ENCODE assay signal across 8 cellular contexts in the genomic region with DNA sequence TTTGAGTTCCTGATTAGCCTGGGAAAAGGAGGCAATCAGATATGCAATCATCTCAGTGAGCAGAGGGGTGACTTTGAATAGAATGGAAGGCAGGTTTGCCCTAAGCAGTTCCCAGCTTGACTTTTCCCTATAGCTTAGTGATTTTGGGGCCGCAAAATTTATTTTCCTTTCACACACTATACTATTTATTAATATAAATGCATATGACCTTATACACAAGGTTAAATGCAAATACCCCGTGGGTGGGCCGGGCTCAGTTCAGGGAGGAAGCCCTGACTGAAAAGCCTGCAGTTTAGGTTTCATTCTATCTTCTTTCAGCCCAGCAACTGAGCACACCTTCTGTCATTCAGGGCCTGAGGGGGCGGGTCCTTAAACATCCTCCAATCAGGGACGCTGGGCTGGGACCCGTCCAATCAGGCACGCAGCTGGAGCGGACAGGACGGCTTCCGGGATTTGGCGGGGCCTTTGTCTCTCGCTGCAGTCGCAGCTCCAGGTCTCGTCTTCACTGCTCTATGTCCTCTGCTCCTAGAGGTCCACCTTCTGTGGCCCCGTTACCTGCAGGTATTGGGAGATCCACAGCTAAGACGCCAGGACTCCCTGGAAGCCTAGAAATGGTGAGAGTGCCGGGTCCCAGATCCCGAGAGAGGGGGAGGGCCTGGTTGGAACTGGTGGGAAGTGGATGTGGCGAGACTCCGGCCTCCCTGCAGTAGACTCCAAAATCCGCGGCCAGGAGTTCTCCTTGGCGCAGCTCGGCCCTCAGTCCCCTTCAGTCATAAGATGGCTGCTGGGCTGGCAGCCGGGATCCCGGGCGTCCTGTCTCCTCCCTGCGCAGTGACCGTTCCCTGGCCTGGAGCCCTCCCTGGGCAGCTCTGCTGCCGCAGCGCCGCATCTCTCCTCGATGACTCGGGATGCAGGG. TPM values are rescaled to one million over a fixed set of nuclear protein-coding genes. Genes with fewer than 3 reads are reported as not detected.
DNase-seq lines count a peak whose midpoint lies in the region; ATAC-seq and TF ChIP-seq lines count a peak whose summit lies in the region.

A gene (plus strand): TSS at position 468 of the 916 bp plus-strand sequence. CDS start 45 bp downstream, at position 513.

- peak; percentile 90 for DNase-seq in DMS79 treated with DMSO at 0.1 percent for 48 hours (lab: John Stamatoyannopoulos, UW)
- peak; percentile 78 for DNase-seq in Panc1 (ENCODE audit: low read depth, low spot score)
- DNase-seq in activated T-cell treated with anti-CD3 and anti-CD28 coated beads, Interleukin-2, amount 50 U/mL, for 72 hours, result peak; percentile 90 to 93
- DNase-seq in fibroblast of gingiva (ENCODE audit: low read depth), result peak; percentile 83
- peak; percentile 72 to 94 (median 90) for DNase-seq in naive thymus-derived CD4-positive, alpha-beta T cell

- peaks cover 32% of the 10 kb centered on the region; the same call in 1 of the 2 replicates for H3K79me2 ChIP-seq in KMS-11 (ENCODE audit: insufficient read depth, low read depth)

- CTCF ChIA-PET in Panc1 (lab: Charles Lee), result interaction anchor here (0.7 kb wide), 1 partner anchor 10 kb away, joined by 3 read pairs; no protein-coding TSS in a partner anchor
- CTCF ChIA-PET in naive thymus-derived CD4-positive, alpha-beta T cell (lab: Charles Lee), result interaction anchor here (1.0 kb wide), 1 partner anchor 32 kb away, joined by 4 read pairs; no protein-coding TSS in a partner anchor

- peaks cover 0 to 2% of the 10 kb centered on the region in 2 donors for H3K36me3 Mint-ChIP-seq in activated T-cell treated with anti-CD3 and anti-CD28 coated beads, Interleukin-2, amount 50 U/mL, for 72 hours (ENCODE audit: insufficient read depth in 2 of 2)
- H3K36me3 Mint-ChIP-seq in naive thymus-derived CD4-positive, alpha-beta T cell, result peaks cover 0 to 26% (median 4%) of the 10 kb centered on the region in 5 donors
- no peaks in the 10 kb centered on the region for H3K36me3 Mint-ChIP-seq in stimulated activated memory B cell treated with anti-CD40 and anti-IgM and Interleukin-4, amounts not matched to agents 10 μg/mL and 1 μg/mL and 100 μg/mL, for 72 hours

- H3K27ac Mint-ChIP-seq in activated T-cell treated with anti-CD3 and anti-CD28 coated beads, Interleukin-2, amount 50 U/mL, for 72 hours, result peak within 1 kb of the TSS; percentile 95
- peak within 1 kb of the TSS; percentile 92 to 97 (median 95) for H3K27ac Mint-ChIP-seq in naive thymus-derived CD4-positive, alpha-beta T cell
- H3K27ac Mint-ChIP-seq in stimulated activated memory B cell treated with anti-CD40 and anti-IgM and Interleukin-4, amounts not matched to agents 10 μg/mL and 1 μg/mL and 100 μg/mL, for 72 hours, result peak within 1 kb of the TSS; percentile 92

- H3K4me3 ChIP-seq in KMS-11 (IDR thresholded peaks at IDR 0.05; ENCODE audit: insufficient read depth, low read depth, low read length) (no peak within 1 kb of the TSS), Panc1 (ENCODE audit: low read depth in 2 of 2, low read length in 2 of 2) (peak within 1 kb of the TSS; percentile 83 to 91)
- H3K4me3 ChIP-seq in naive thymus-derived CD4-positive, alpha-beta T cell (ENCODE audit: low read length), result peak within 1 kb of the TSS; percentile 95

- POLR2A ChIA-PET in Panc1 (lab: Charles Lee), result interaction anchor here (0.7 kb wide), 1 partner anchor 36 kb away, joined by 3 read pairs; no protein-coding TSS in a partner anchor
- POLR2A ChIA-PET in naive thymus-derived CD4-positive, alpha-beta T cell (lab: Charles Lee), result interaction anchor here (0.6 to 3.2 kb wide), 12 partner anchors 11 to 977 kb away, joined by 3 to 30 read pairs (median 4); a partner anchor contains a TSS

- TF ChIP-seq CTCF in KMS-11 (conservative IDR thresholded peaks at IDR 0.05; ENCODE audit: low read depth, low read length), result no peak
- no peak for TF ChIP-seq CTCF in Panc1 (IDR thresholded peaks at IDR 0.05)

- no peaks in the 10 kb centered on the region for H3K9me3 Mint-ChIP-seq in activated T-cell treated with anti-CD3 and anti-CD28 coated beads, Interleukin-2, amount 50 U/mL, for 72 hours
- peaks cover 0 to 1% (median 0%) of the 10 kb centered on the region in 11 donors for H3K9me3 Mint-ChIP-seq in naive thymus-derived CD4-positive, alpha-beta T cell
- H3K9me3 Mint-ChIP-seq in stimulated activated memory B cell treated with anti-CD40 and anti-IgM and Interleukin-4, amounts not matched to agents 10 μg/mL and 1 μg/mL and 100 μg/mL, for 72 hours, result no peaks in the 10 kb centered on the region

- H2AFZ ChIP-seq in KMS-11 (ENCODE audit: low read depth), result peak within 1 kb of the TSS; percentile 81

- peak within 1 kb of the TSS; percentile 70; the same call in 1 of the 2 replicates for H3K9ac ChIP-seq in KMS-11

- no peaks in the 10 kb centered on the region for H3K9me3 ChIP-seq in Panc1 (ENCODE audit: control insufficient read depth, insufficient read depth, low read depth, low read length)
- no peaks in the 10 kb centered on the region for H3K9me3 ChIP-seq in naive thymus-derived CD4-positive, alpha-beta T cell (ENCODE audit: control insufficient read depth in 2 of 3, low read length in 3 of 3)

- H3K27me3 Mint-ChIP-seq in activated T-cell treated with anti-CD3 and anti-CD28 coated beads, Interleukin-2, amount 50 U/mL, for 72 hours (ENCODE audit: low read depth), result no peaks in the 10 kb centered on the region
- H3K27me3 Mint-ChIP-seq in naive thymus-derived CD4-positive, alpha-beta T cell, result no peaks in the 10 kb centered on the region
- no peaks in the 10 kb centered on the region for H3K27me3 Mint-ChIP-seq in stimulated activated memory B cell treated with anti-CD40 and anti-IgM and Interleukin-4, amounts not matched to agents 10 μg/mL and 1 μg/mL and 100 μg/mL, for 72 hours

- H3K36me3 ChIP-seq in KMS-11 (ENCODE audit: insufficient read depth) (no peaks in the 10 kb centered on the region), Panc1 (ENCODE audit: control insufficient read depth, insufficient read depth, low read length) (no peaks in the 10 kb centered on the region)
- H3K36me3 ChIP-seq in naive thymus-derived CD4-positive, alpha-beta T cell (ENCODE audit: control insufficient read depth in 2 of 3, insufficient read depth in 3 of 3, low read length in 3 of 3), result peaks cover 0 to 6% (median 0%) of the 10 kb centered on the region in 3 experiments

- peaks cover 50% of the 10 kb centered on the region for H3K4me1 Mint-ChIP-seq in activated T-cell treated with anti-CD3 and anti-CD28 coated beads, Interleukin-2, amount 50 U/mL, for 72 hours (ENCODE audit: low read depth)
- peaks cover 36 to 55% (median 50%) of the 10 kb centered on the region in 7 donors for H3K4me1 Mint-ChIP-seq in naive thymus-derived CD4-positive, alpha-beta T cell
- H3K4me1 Mint-ChIP-seq in stimulated activated memory B cell treated with anti-CD40 and anti-IgM and Interleukin-4, amounts not matched to agents 10 μg/mL and 1 μg/mL and 100 μg/mL, for 72 hours, result peaks cover 51% of the 10 kb centered on the region

- in situ Hi-C loops in Panc1 (cut with HindIII; ENCODE audit: low pct_unique_long_range_greater_than_20kb, low sequenced_read_pairs), result no loop called here

- BruUV-seq in Panc1 (replicated peaks; lab: Mats Ljungman, UMichigan), result no TSS peak

- intact Hi-C loops in Panc1 (cut with micrococcal nuclease; ENCODE audit: unreplicated experiment), result no loop called here
- intact Hi-C loops in naive thymus-derived CD4-positive, alpha-beta T cell (cut with micrococcal nuclease), result loop anchor here (1.0 to 5.0 kb wide), 19 partner anchors 14 to 1079 kb away; a partner anchor contains a TSS

- H3K4me1 ChIP-seq in KMS-11 (ENCODE audit: low read depth, poor library complexity, severe bottlenecking), result no peaks in the 10 kb centered on the region
- H3K4me1 ChIP-seq in Panc1 (ENCODE audit: control insufficient read depth, insufficient read depth, low read length), result peaks cover 28% of the 10 kb centered on the region
- peaks cover 7 to 14% of the 10 kb centered on the region in 2 donors for H3K4me1 ChIP-seq in naive thymus-derived CD4-positive, alpha-beta T cell (ENCODE audit: control insufficient read depth in 2 of 2, insufficient read depth in 2 of 2, low read length in 2 of 2)

- H3K27ac ChIP-seq in KMS-11, result peak within 1 kb of the TSS; percentile 46; the same call in 1 of the 2 replicates
- peak within 1 kb of the TSS; percentile 85 for H3K27ac ChIP-seq in Panc1 (ENCODE audit: low read length)
- peak within 1 kb of the TSS; percentile 83 for H3K27ac ChIP-seq in naive thymus-derived CD4-positive, alpha-beta T cell (ENCODE audit: low read depth, low read length)

- no peaks in the 10 kb centered on the region for H3K27me3 ChIP-seq in KMS-11 (ENCODE audit: insufficient read depth, low read depth)
- H3K27me3 ChIP-seq in Panc1 (ENCODE audit: control insufficient read depth, insufficient read depth, low read length), result no peaks in the 10 kb centered on the region
- no peaks in the 10 kb centered on the region for H3K27me3 ChIP-seq in naive thymus-derived CD4-positive, alpha-beta T cell (ENCODE audit: control insufficient read depth in 2 of 2, insufficient read depth in 2 of 2, low read length in 2 of 2)

- peak within 1 kb of the TSS; percentile 69 for H3K4me2 ChIP-seq in KMS-11

- peak; percentile 99 for ATAC-seq in GM21786 (IDR thresholded peaks at IDR 0.05; ENCODE audit: unreplicated experiment)
- ATAC-seq in Panc1, result peak; percentile 99
- ATAC-seq in activated T-cell treated with anti-CD3 and anti-CD28 coated beads, Interleukin-2, amount 50 U/mL, for 72 hours (replicated peaks in 1 of 2), result peak; percentile 99 to 100
- ATAC-seq in naive thymus-derived CD4-positive, alpha-beta T cell, result peak; percentile 100
- ATAC-seq in stimulated activated memory B cell treated with anti-CD40 and anti-IgM and Interleukin-4, amounts not matched to agents 10 μg/mL and 1 μg/mL and 100 μg/mL, for 72 hours, result peak; percentile 99

- H4K20me1 ChIP-seq in KMS-11 (ENCODE audit: insufficient read depth), result no peaks in the 10 kb centered on the region

- peak within 1 kb of the TSS; percentile 97 to 99 for H3K4me3 Mint-ChIP-seq in activated T-cell treated with anti-CD3 and anti-CD28 coated beads, Interleukin-2, amount 50 U/mL, for 72 hours
- H3K4me3 Mint-ChIP-seq in naive thymus-derived CD4-positive, alpha-beta T cell, result peak within 1 kb of the TSS; percentile 95 to 98 (median 95)
- H3K4me3 Mint-ChIP-seq in stimulated activated memory B cell treated with anti-CD40 and anti-IgM and Interleukin-4, amounts not matched to agents 10 μg/mL and 1 μg/mL and 100 μg/mL, for 72 hours, result peak within 1 kb of the TSS; percentile 94

RNA-seq across cellular contexts. Expression of the gene that starts here (rescaled TPM):
- total RNA-seq in Panc1 (2021; ENCODE audit: unreplicated experiment), result 6.4 TPM
- polyA plus RNA-seq in Panc1 (2012; ENCODE audit: insufficient read length), result 2.0 TPM
- total RNA-seq in activated T-cell treated with anti-CD3 and anti-CD28 coated beads, Interleukin-2, amount 50 U/mL, for 72 hours, result 10 to 100 TPM; 15.0 to 19.2 TPM
- 10 to 100 TPM in 1 of 5 experiments, 1 to 10 TPM in 4; 3.8 to 10.9 (median 7.5) TPM for total RNA-seq in naive thymus-derived CD4-positive, alpha-beta T cell
- 1 to 10 TPM; 3.6 to 5.8 TPM for polyA plus RNA-seq in naive thymus-derived CD4-positive, alpha-beta T cell
